1 cellular context compared by ENCODE assay signal in the genomic region with DNA sequence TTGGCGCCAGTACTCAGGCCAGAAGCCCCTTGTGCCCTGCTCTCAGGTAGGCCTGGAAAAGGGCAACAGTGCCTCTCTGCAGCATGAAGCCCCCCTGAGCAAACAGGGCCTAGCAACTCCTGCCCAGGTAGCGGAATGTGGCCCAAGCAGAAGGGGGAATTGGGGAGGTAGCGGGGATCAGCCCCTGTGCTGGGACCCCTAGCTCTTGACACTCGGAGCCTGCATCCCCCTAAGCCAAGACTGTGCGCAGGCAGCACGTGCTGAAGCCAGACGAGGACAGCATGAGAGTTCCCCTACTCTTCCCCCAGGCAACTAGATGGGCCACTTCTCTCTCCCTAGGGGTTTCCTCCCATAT.
TF ChIP-seq lines count a peak whose summit lies in the region.

No MANE protein-coding gene starts in this region.

TF ChIP-seq in HepG2, 621 proteins besides CTCF, POLR2A, EP300 and RAD21 (continued from another document):
- no peak for TF ChIP-seq ZNF615 (CRISPR knock-in tag; IDR thresholded peaks at IDR 0.05; ENCODE audit: borderline replicate concordance)
- no peak; the same call in 1 of the 2 replicates for TF ChIP-seq MTF1 (CRISPR knock-in tag; IDR thresholded peaks at IDR 0.05)
- TF ChIP-seq ZNF207 (IDR thresholded peaks at IDR 0.05; ENCODE audit: borderline replicate concordance), result no peak
- TF ChIP-seq, protein P1, sequence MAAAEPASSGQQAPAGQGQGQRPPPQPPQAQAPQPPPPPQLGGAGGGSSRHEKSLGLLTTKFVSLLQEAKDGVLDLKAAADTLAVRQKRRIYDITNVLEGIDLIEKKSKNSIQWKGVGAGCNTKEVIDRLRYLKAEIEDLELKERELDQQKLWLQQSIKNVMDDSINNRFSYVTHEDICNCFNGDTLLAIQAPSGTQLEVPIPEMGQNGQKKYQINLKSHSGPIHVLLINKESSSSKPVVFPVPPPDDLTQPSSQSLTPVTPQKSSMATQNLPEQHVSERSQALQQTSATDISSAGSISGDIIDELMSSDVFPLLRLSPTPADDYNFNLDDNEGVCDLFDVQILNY (CRISPR knock-in tag; conservative IDR thresholded peaks at IDR 0.05), result no peak
- peak; percentile 37 for TF ChIP-seq ZFY (CRISPR knock-in tag; IDR thresholded peaks at IDR 0.05)
- TF ChIP-seq BORCS8-MEF2B (CRISPR knock-in tag; IDR thresholded peaks at IDR 0.05), result no peak
- 0 out of 2 replicates have a peak, but pooled peaks have one; percentile 18 for TF ChIP-seq ZNF333 (CRISPR knock-in tag; IDR thresholded peaks at IDR 0.05; ENCODE audit: borderline replicate concordance)
- no peak for TF ChIP-seq MED8 (CRISPR knock-in tag; IDR thresholded peaks at IDR 0.05; ENCODE audit: insufficient replicate concordance)
- no peak for TF ChIP-seq HMG20A (CRISPR knock-in tag; IDR thresholded peaks at IDR 0.05; ENCODE audit: borderline replicate concordance)
- no peak for TF ChIP-seq ASH2L (IDR thresholded peaks at IDR 0.05; ENCODE audit: insufficient read length, low read depth, low read length)
TF ChIP-seq in HepG2: peak in this region for 66.
